16 cellular contexts compared by ENCODE assay signal in the genomic region with DNA sequence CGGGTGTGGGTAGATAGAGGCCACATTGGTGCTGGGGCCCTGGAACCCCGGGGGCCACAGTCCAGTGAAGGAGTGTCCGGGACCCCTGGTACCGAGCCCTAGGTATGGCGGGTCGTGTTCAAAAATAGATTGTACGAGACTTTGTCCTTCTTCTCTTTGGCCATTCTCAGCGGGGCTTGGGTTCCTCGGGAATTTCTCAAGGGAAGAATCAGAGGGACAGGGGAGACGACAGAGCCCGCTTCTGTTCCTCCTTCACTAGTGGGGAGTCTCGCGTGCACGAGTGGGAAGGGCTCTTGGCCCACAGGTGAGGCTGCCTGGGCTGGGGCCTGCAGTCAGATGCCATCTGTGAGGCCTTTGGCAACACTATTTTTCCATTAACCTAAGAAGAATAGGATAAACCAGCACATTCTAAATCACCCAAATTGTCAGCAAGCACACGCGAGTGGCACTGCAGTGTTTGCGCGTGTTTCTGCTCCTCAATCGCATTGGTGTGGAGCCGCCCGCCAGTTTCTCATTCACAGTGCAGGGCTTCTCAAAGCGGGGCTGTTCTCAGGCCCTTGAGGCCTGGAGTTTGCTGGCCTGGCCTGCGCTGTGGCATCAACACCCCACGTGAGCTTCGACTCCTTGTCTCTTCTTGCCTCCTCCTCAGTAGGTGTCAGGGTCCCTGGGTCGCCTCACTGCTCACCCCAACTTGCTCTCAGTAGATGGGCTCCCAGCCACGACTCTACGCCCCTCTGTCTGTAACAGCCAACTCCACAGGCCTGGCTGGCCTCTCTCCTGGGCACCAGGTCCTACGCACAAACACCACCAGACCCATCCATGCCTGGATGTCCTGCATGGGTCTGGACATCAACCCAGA.
"Had no signal": no experiment of that assay in that cellular context is flagged by ENCODE, and none has a peak within 500 bp of the region (broad histone marks: within the 10 kb centered on the region; RNA-seq: fewer than 3 reads in every experiment).

No MANE protein-coding gene starts in this region.

- H3K27ac ChIP-seq: dorsolateral prefrontal cortex, esophagus muscularis mucosa, gastrocnemius medialis, ovary, prostate gland, spleen, upper lobe of left lung had no signal

- H3K27me3 ChIP-seq: gastrocnemius medialis, ovary, upper lobe of left lung had no signal

- ATAC-seq: effector memory CD8-positive, alpha-beta T cell; gastrocnemius medialis; left cardiac atrium; mucosa of descending colon had no signal

- H3K4me1 ChIP-seq: esophagus muscularis mucosa, gastrocnemius medialis, prostate gland, upper lobe of left lung had no signal

- H3K36me3 ChIP-seq: esophagus muscularis mucosa, gastrocnemius medialis, ovary, prostate gland, spleen, upper lobe of left lung had no signal

- DNase-seq: activated CD4-positive, alpha-beta T cell treated with anti-CD3 and anti-CD28 coated beads for 48 hours; activated gamma-delta T cell treated with Interleukin-2 at 50 U/mL for 16 hours; activated T-cell treated with anti-CD3 and anti-CD28 coated beads, Interleukin-2, amount 50 U/mL, for 1 hour; dorsolateral prefrontal cortex; effector memory CD8-positive, alpha-beta T cell; gastrocnemius medialis; hypothalamus; left cardiac atrium; mucosa of descending colon; stimulated activated CD4-positive, alpha-beta T cell treated with anti-CD3 and anti-CD28 coated beads, Interleukin-4, amount 100 ng/mL, for 1 hour; stimulated activated naive CD4-positive, alpha-beta T cell treated with Interleukin-2 at 50 U/mL for 16 hours had no signal

- H3K4me3 ChIP-seq: dorsolateral prefrontal cortex, esophagus muscularis mucosa, gastrocnemius medialis, mucosa of descending colon, ovary, prostate gland, spleen, upper lobe of left lung had no signal

- H3K9me3 ChIP-seq: esophagus muscularis mucosa, gastrocnemius medialis, mucosa of descending colon, ovary, prostate gland, spleen, upper lobe of left lung had no signal
